In the genomic region with DNA sequence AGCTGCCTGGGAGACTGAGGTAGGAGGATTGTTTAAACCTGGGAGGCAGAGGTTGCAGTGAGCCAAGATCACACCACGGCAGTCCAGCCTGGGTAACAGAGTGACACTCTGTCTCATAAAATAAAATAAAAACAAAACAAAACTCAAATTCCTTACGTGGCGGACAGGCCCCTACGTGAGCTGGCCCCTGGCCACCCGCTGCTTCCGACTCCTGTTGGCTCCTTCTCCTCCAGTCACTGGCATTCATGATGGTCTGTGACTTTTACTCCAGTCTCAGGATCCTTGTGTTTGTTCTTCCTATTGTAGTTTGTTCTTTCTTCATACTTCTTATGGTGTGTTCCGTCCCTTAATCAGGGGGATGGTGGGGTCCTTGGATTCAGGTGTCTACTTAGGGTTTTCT, we compare ENCODE assay signal across 21 cellular contexts.
"Had no signal": no experiment of that assay in that cellular context is flagged by ENCODE, and none has a peak within 500 bp of the region (broad histone marks: within the 10 kb centered on the region; RNA-seq: fewer than 3 reads in every experiment).

No MANE protein-coding gene starts in this region.

- ATAC-seq: foreskin keratinocyte, gastroesophageal sphincter, heart left ventricle, left colon, left lobe of liver, lower lobe of right lung had no signal

- H3K36me3 ChIP-seq: esophagus muscularis mucosa, gastroesophageal sphincter, heart left ventricle, left ventricle myocardium inferior, lower lobe of right lung had no signal

- H3K27ac Mint-ChIP-seq: immature natural killer cell had no signal

- H3K4me1 ChIP-seq: esophagus muscularis mucosa, foreskin keratinocyte, gastroesophageal sphincter, heart left ventricle, left ventricle myocardium inferior, lower lobe of right lung had no signal

- H3K27me3 ChIP-seq: dorsolateral prefrontal cortex, foreskin keratinocyte, gastroesophageal sphincter, heart left ventricle, hepatocyte had no signal

- H3K9me3 Mint-ChIP-seq: immature natural killer cell had no signal

- H3K4me3 Mint-ChIP-seq: immature natural killer cell had no signal

- DNase-seq: dermis blood vessel endothelial cell; dorsolateral prefrontal cortex; effector CD4-positive, alpha-beta T cell; effector memory CD4-positive, alpha-beta T cell; foreskin keratinocyte; heart left ventricle; hypothalamus; immature natural killer cell; islet precursor cell; kidney; kidney glomerular epithelial cell; left colon; left ventricle myocardium inferior; lower lobe of right lung; mesendoderm; midbrain had no signal

- H3K27ac ChIP-seq: coronary artery, dorsolateral prefrontal cortex, esophagus muscularis mucosa, foreskin keratinocyte, gastroesophageal sphincter, heart left ventricle, left ventricle myocardium inferior, lower lobe of right lung had no signal

- H3K4me1 Mint-ChIP-seq: immature natural killer cell had no signal

- H3K4me3 ChIP-seq: coronary artery, dorsolateral prefrontal cortex, esophagus muscularis mucosa, gastroesophageal sphincter, heart left ventricle, hepatocyte, left ventricle myocardium inferior, lower lobe of right lung had no signal

- H3K9me3 ChIP-seq: esophagus muscularis mucosa, gastroesophageal sphincter, heart left ventricle, left ventricle myocardium inferior, lower lobe of right lung had no signal
